In genomic region chr1:9263984-9264929, GRCh38 we compare ENCODE assay signal across 21 cellular contexts.
"Had no signal": no experiment of that assay in that cellular context is flagged by ENCODE, and none has a peak within 500 bp of the region (broad histone marks: within the 10 kb centered on the region; RNA-seq: fewer than 3 reads in every experiment).

No MANE protein-coding gene starts in this region.

- H3K27ac Mint-ChIP-seq: naive thymus-derived CD8-positive, alpha-beta T cell; neural progenitor cell had no signal

- H3K27me3 ChIP-seq: esophagus squamous epithelium, hepatocyte, neural progenitor cell, suprapubic skin, thyroid gland, upper lobe of left lung, uterus had no signal

- H3K4me2 ChIP-seq: hepatocyte, neural progenitor cell had no signal

- DNase-seq: dermis blood vessel endothelial cell; esophagus squamous epithelium; foreskin fibroblast; left colon; occipital lobe; retina; stimulated activated CD4-positive, alpha-beta T cell treated with anti-CD3 and anti-CD28 coated beads, Interleukin-2, amount 100 ng/mL, for 48 hours; stimulated activated naive CD8-positive, alpha-beta T cell treated with anti-CD3 and anti-CD28 coated beads, Interleukin-15, Interleukin-2, amounts not matched to agents 100 U/mL and 50 U/mL, for 24 hours; thyroid gland; uterus had no signal

- H3K9me3 Mint-ChIP-seq: central memory CD8-positive, alpha-beta T cell; naive thymus-derived CD8-positive, alpha-beta T cell had no signal

- H3K36me3 ChIP-seq: neural progenitor cell, uterus had no signal

- H3K4me1 ChIP-seq: parathyroid adenoma, prostate gland, suprapubic skin, thyroid gland, uterus had no signal

- H3K4me3 ChIP-seq: esophagus squamous epithelium, hepatocyte, mucosa of descending colon, neural progenitor cell, prostate gland, skin epidermis, suprapubic skin, thyroid gland, upper lobe of left lung, uterus had no signal

- H3K4me3 Mint-ChIP-seq: central memory CD8-positive, alpha-beta T cell; naive thymus-derived CD8-positive, alpha-beta T cell; neural progenitor cell had no signal

- H3K9ac ChIP-seq: neural progenitor cell, parathyroid adenoma had no signal

- H3K27me3 Mint-ChIP-seq: central memory CD8-positive, alpha-beta T cell; naive thymus-derived CD8-positive, alpha-beta T cell had no signal

- H3K27ac ChIP-seq: esophagus squamous epithelium, hepatocyte, neural progenitor cell, parathyroid adenoma, prostate gland, skin epidermis, suprapubic skin, thyroid gland, upper lobe of left lung, uterus had no signal

- H3K9me3 ChIP-seq: esophagus squamous epithelium, mucosa of descending colon, prostate gland, suprapubic skin, thyroid gland, upper lobe of left lung, uterus had no signal

- H2AFZ ChIP-seq: hepatocyte, neural progenitor cell, parathyroid adenoma had no signal

- ATAC-seq: left colon; mucosa of descending colon; naive thymus-derived CD8-positive, alpha-beta T cell; sciatic nerve had no signal
